16 cellular contexts compared by ENCODE assay signal in the genomic region with DNA sequence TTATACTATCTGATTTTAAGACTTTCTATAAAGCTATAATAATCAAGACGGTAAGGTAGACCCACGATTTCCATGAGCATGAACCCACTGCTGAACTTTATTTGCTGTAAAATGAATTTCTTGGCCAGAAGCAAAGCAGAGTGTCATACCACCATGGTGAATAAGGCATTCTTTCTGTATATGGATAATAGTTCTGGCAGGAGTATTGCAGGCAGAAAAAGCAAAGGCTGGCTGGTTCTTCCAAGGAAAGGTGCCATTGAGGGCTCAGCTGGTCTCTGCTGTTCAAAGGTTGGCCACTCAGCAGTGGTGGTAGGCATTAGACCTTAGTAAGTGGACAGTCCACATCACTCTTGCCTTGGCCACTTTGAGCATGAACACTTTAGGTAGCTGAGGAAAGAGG.
DNase-seq lines count a peak whose midpoint lies in the region; ATAC-seq and TF ChIP-seq lines count a peak whose summit lies in the region.
"Had no signal": no experiment of that assay in that cellular context is flagged by ENCODE, and none has a peak within 500 bp of the region (broad histone marks: within the 10 kb centered on the region; RNA-seq: fewer than 3 reads in every experiment).

No MANE protein-coding gene starts in this region.

- H3K4me1 ChIP-seq in GM23248 (ENCODE audit: insufficient read depth) (peaks cover 40% of the 10 kb centered on the region), tibial nerve (no peaks in the 10 kb centered on the region)
- H3K4me1 ChIP-seq: SJCRH30 had no signal

- no peak overlapping the region for H3K9ac ChIP-seq in GM23248

- no peaks in the 10 kb centered on the region for H3K79me2 ChIP-seq in GM23248 (ENCODE audit: insufficient read depth)

- no peak overlapping the region for H2AFZ ChIP-seq in GM23248

- in situ Hi-C loops in GM23248 (cut with MboI) = no loop called here

- DNase-seq in AG08396 (ENCODE audit: low spot score) (peak; percentile 33), GM23248 (peak; percentile 74), choroid plexus epithelial cell (ENCODE audit: low read depth) (peak; percentile 47), non-pigmented ciliary epithelial cell (ENCODE audit: low read depth) (peak; percentile 24), tibial nerve (ENCODE audit: low spot score in 2 of 2) (no peak)
- DNase-seq: CD8-positive, alpha-beta T cell; DND-41; H7; NCI-H1048; NCI-H146; NCI-H2081 treated with DMSO at 0.1 percent for 48 hours; NCI-H524; SJCRH30 had no signal

- TF ChIP-seq POLR2A in tibial nerve (IDR thresholded peaks at IDR 0.05) = no peak

- H3K27me3 ChIP-seq in GM23248 (replicated peaks; ENCODE audit: insufficient read depth) (no peaks in the 10 kb centered on the region), tibial nerve (no peaks in the 10 kb centered on the region)
- H3K27me3 ChIP-seq: SJCRH30 had no signal

- ATAC-seq in HG02981 (IDR thresholded peaks at IDR 0.05; ENCODE audit: unreplicated experiment) (no peak), GM21390 (IDR thresholded peaks at IDR 0.05; ENCODE audit: unreplicated experiment) (no peak)
- ATAC-seq: A549; CD8-positive, alpha-beta T cell had no signal

- TF ChIP-seq CTCF in choroid plexus epithelial cell (conservative IDR thresholded peaks at IDR 0.05; ENCODE audit: low read depth, low read length) (no peak), tibial nerve (IDR thresholded peaks at IDR 0.05) (no peak)

- peaks cover 22% of the 10 kb centered on the region for H3F3A ChIP-seq in GM23248 (ENCODE audit: insufficient read depth)

- peak overlapping the region; percentile 7 for H3K4me2 ChIP-seq in GM23248 (ENCODE audit: unreplicated experiment)
- H3K4me2 ChIP-seq: A549 had no signal

- TF ChIP-seq EP300 in tibial nerve (IDR thresholded peaks at IDR 0.05) = no peak

- no peaks in the 10 kb centered on the region for H3K9me2 ChIP-seq in GM23248 (ENCODE audit: insufficient read depth)

- H3K9me3 ChIP-seq in GM23248 (ENCODE audit: low read depth) (no peaks in the 10 kb centered on the region), tibial nerve (peaks cover 0 to 15% (median 0%) of the 10 kb centered on the region in 4 donors)
- H3K9me3 ChIP-seq: A549, SJCRH30 had no signal

- 81 to 91% methylated on average over 2 of the region's 2 CpGs for WGBS in GM23248 (ENCODE audit: low coverage in 1 of 2, low lambda C conversion rate in 2 of 2, missing lambda C conversion rate in 2 of 2), 2 experiments
- 79 to 86% methylated on average over 2 of the region's 2 CpGs for WGBS in tibial nerve, 2 donors

- H4K20me1 ChIP-seq in GM23248 (ENCODE audit: insufficient read depth) = no peaks in the 10 kb centered on the region

- H3K36me3 ChIP-seq in GM23248 (ENCODE audit: low read depth) = no peaks in the 10 kb centered on the region
- H3K36me3 ChIP-seq in tibial nerve = no peaks in the 10 kb centered on the region
- H3K36me3 ChIP-seq: SJCRH30 had no signal

- H3K4me3 ChIP-seq in GM23248 = no peak overlapping the region
- H3K4me3 ChIP-seq in choroid plexus epithelial cell (ENCODE audit: low read depth, low read length) = no peak overlapping the region
- no peak overlapping the region for H3K4me3 ChIP-seq in tibial nerve
- H3K4me3 ChIP-seq: A549, SJCRH30 had no signal

- 0 out of 2 replicates have a peak overlapping the region, but pooled peaks have one; percentile 6 for H3K27ac ChIP-seq in GM23248
- no peak overlapping the region for H3K27ac ChIP-seq in tibial nerve
- H3K27ac ChIP-seq: A549, SJCRH30 had no signal

Comparison
In these comparisons a context has a peak if more than half of its experiments do, and no peak if none do; other contexts are left out.
1. DNase-seq: peak in AG08396 (single experiment), GM23248 (single experiment), choroid plexus epithelial cell (single experiment) and non-pigmented ciliary epithelial cell (single experiment); none in tibial nerve (0 of 2).